Comparison of ENCODE assay signal across 8 cellular contexts in the genomic region with DNA sequence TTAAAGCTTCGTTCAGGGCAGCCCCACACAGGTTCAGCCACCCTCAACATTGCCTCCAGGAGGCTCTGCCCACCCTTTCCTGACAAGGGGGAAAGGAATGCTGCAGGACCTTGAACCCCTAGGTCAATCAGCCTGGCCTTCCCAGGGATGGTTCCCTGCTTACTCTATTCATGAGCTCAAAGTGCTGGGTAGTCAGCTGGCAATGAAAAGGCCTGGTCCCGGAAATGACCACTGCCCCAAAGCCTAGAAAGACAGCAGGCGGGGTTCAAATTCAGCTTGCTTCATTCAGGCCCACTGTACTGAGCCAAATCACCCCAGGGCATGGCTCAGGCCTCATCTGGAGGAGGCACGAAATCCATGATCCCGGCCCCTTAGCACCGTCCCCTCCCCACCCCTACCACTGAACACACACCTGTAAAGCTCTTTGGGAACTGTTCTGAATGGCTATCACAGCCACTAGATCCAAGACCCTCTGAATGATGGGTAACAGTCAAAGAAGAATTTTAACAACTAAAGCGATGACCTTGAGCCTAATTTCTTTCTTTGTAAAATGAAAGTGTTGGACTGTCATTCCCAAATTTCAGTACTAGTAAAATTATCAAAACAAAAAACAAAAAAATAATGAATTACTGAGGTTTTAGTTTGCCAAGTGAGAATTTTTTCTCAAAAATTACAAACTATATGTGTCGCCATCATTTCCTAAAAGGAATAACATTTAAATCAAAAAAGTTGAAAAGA. TPM values are rescaled to one million over a fixed set of nuclear protein-coding genes. Genes with fewer than 3 reads are reported as not detected.
A peak's percentile ranks its signal among the peaks of the same experiment; 100 is the strongest.
DNase-seq lines count a peak whose midpoint lies in the region; ATAC-seq and TF ChIP-seq lines count a peak whose summit lies in the region.

No MANE protein-coding gene starts in this region.

- peak overlapping the region; percentile 67; the same call in 1 of the 2 replicates for H3K9ac ChIP-seq in ES-I3 (ENCODE audit: low read depth, low read length)
- H3K9ac ChIP-seq in endodermal cell (ENCODE audit: extremely low read depth, low read length, poor library complexity, severe bottlenecking), result peak overlapping the region; percentile 47
- peak overlapping the region; percentile 82 for H3K9ac ChIP-seq in muscle layer of colon (ENCODE audit: low read length)

- CTCF ChIA-PET in Panc1 (lab: Charles Lee), result interaction anchor here (0.7 kb wide), 1 partner anchor 323 kb away, joined by 4 read pairs; no protein-coding TSS in a partner anchor

- H3K9me3 Mint-ChIP-seq in endodermal cell, result no peaks in the 10 kb centered on the region

- H3K27ac ChIP-seq in Panc1 (ENCODE audit: low read length) (peak overlapping the region; percentile 91), endodermal cell (ENCODE audit: low read depth, low read length) (no peak overlapping the region), muscle layer of colon (ENCODE audit: low read depth, low read length) (peak overlapping the region; percentile 68)

- H3K4me3 ChIP-seq in Panc1 (ENCODE audit: low read depth in 2 of 2, low read length in 2 of 2) (peak overlapping the region; percentile 77 to 84), endodermal cell (ENCODE audit: low read length) (peak overlapping the region; percentile 81), muscle layer of colon (ENCODE audit: low read depth in 1 of 2, low read length in 2 of 2) (peak overlapping the region; percentile 73 to 81)

- H3K4me1 Mint-ChIP-seq in endodermal cell, result peaks cover 7% of the 10 kb centered on the region

- no peaks in the 10 kb centered on the region for H3K36me3 ChIP-seq in ES-I3 (ENCODE audit: insufficient read depth, low read length)
- no peaks in the 10 kb centered on the region for H3K36me3 ChIP-seq in Panc1 (ENCODE audit: control insufficient read depth, insufficient read depth, low read length)
- H3K36me3 ChIP-seq in endodermal cell (ENCODE audit: control insufficient read depth, insufficient read depth, low read length), result no peaks in the 10 kb centered on the region
- no peaks in the 10 kb centered on the region for H3K36me3 ChIP-seq in muscle layer of colon (ENCODE audit: insufficient read depth, low read length)

- WGBS in endodermal cell (ENCODE audit: insufficient coverage in 1 of 2, insufficient read length in 1 of 2), 2 experiments, result 64 to 69% methylated on average over 4 to 8 of the region's 8 CpGs

- in situ Hi-C loops in Panc1 (cut with HindIII; ENCODE audit: low pct_unique_long_range_greater_than_20kb, low sequenced_read_pairs), result no loop called here

- H3K27me3 ChIP-seq in Panc1 (ENCODE audit: control insufficient read depth, insufficient read depth, low read length), result no peaks in the 10 kb centered on the region
- no peaks in the 10 kb centered on the region for H3K27me3 ChIP-seq in endodermal cell (ENCODE audit: control insufficient read depth, insufficient read depth, low read length, poor library complexity, severe bottlenecking)
- no peaks in the 10 kb centered on the region for H3K27me3 ChIP-seq in muscle layer of colon (ENCODE audit: control insufficient read depth in 1 of 2, insufficient read depth in 2 of 2, low read length in 2 of 2)

- no peaks in the 10 kb centered on the region for H3K36me3 Mint-ChIP-seq in endodermal cell (ENCODE audit: low read depth)

- no peak for TF ChIP-seq CTCF in Panc1 (IDR thresholded peaks at IDR 0.05)
- no peak for TF ChIP-seq CTCF in endodermal cell (conservative IDR thresholded peaks at IDR 0.05)

- intact Hi-C loops in Panc1 (cut with micrococcal nuclease; ENCODE audit: unreplicated experiment), result no loop called here

- DNase-seq in Panc1 (ENCODE audit: low read depth, low spot score), result no peak
- DNase-seq in endodermal cell, result peak; percentile 65
- DNase-seq in effector CD8-positive, alpha-beta T cell (lab: John Stamatoyannopoulos, UW), result no peak
- no peak for DNase-seq in NCI-H82 treated with DMSO at 0.1 percent for 48 hours (lab: John Stamatoyannopoulos, UW; ENCODE audit: unreplicated experiment)

- BruUV-seq in Panc1 (replicated peaks; lab: Mats Ljungman, UMichigan), result no TSS peak

- peak overlapping the region; percentile 80 for H3K4me3 Mint-ChIP-seq in endodermal cell

- peak; percentile 12 for ATAC-seq in Panc1
- ATAC-seq in GM21423 (IDR thresholded peaks at IDR 0.05; ENCODE audit: unreplicated experiment), result no peak
- ATAC-seq in HG03378 (IDR thresholded peaks at IDR 0.05; ENCODE audit: unreplicated experiment), result no peak

- POLR2A ChIA-PET in Panc1 (lab: Charles Lee), result interaction anchor here (0.7 kb wide), 1 partner anchor 18 kb away, joined by 3 read pairs; no protein-coding TSS in a partner anchor

- peak overlapping the region; percentile 26 for H3K27ac Mint-ChIP-seq in endodermal cell

- H3K27me3 Mint-ChIP-seq in endodermal cell (ENCODE audit: insufficient read depth), result no peaks in the 10 kb centered on the region

- H3K4me1 ChIP-seq in ES-I3 (ENCODE audit: insufficient read depth, low read length) (peaks cover 23% of the 10 kb centered on the region), Panc1 (ENCODE audit: control insufficient read depth, insufficient read depth, low read length) (peaks cover 20% of the 10 kb centered on the region; the same call in 1 of the 2 replicates), endodermal cell (ENCODE audit: control insufficient read depth, insufficient read depth, low read length) (no peaks in the 10 kb centered on the region), muscle layer of colon (ENCODE audit: insufficient read depth, low read length) (peaks cover 24% of the 10 kb centered on the region)

- H3K9me3 ChIP-seq in ES-I3 (ENCODE audit: control insufficient read depth, insufficient read depth, low read length) (no peaks in the 10 kb centered on the region), Panc1 (ENCODE audit: control insufficient read depth, insufficient read depth, low read depth, low read length) (no peaks in the 10 kb centered on the region), endodermal cell (ENCODE audit: control insufficient read depth, low read length) (no peaks in the 10 kb centered on the region), muscle layer of colon (ENCODE audit: low read length) (no peaks in the 10 kb centered on the region)

RNA-seq across cellular contexts. Expression of a gene that starts 1.0 kb away (rescaled TPM):
- total RNA-seq in Panc1 (2021; ENCODE audit: unreplicated experiment), result 34.3 TPM
- polyA plus RNA-seq in Panc1 (2012; ENCODE audit: insufficient read length), result 29.5 TPM
- total RNA-seq in endodermal cell, result 10 to 100 TPM; 23.2 to 23.8 TPM
- 9.8 TPM for polyA plus RNA-seq in endodermal cell (2013, experiment 1 of 2)
- 8.4 TPM for polyA plus RNA-seq in endodermal cell (2013, experiment 2 of 2)

RNA-seq across cellular contexts. Expression of a gene that starts 20.9 kb away (rescaled TPM):
- total RNA-seq in Panc1 (2021; ENCODE audit: unreplicated experiment) (35.9 TPM), endodermal cell (10 to 100 TPM in 1 of 2 donors, 1 to 10 TPM in 1; 10.0 to 10.7 TPM)
- 28.1 TPM for polyA plus RNA-seq in Panc1 (2012; ENCODE audit: insufficient read length)
- 12.6 TPM for polyA plus RNA-seq in endodermal cell (2013, experiment 1 of 2)
- 11.0 TPM for polyA plus RNA-seq in endodermal cell (2013, experiment 2 of 2)

RNA-seq across cellular contexts. Expression of a gene that starts 36.1 kb away (rescaled TPM):
- 224 TPM for total RNA-seq in Panc1 (2021; ENCODE audit: unreplicated experiment)
- 325 TPM for polyA plus RNA-seq in Panc1 (2012; ENCODE audit: insufficient read length)
- 10 to 100 TPM; 86.5 to 91.0 TPM for total RNA-seq in endodermal cell
- polyA plus RNA-seq in endodermal cell (2013, experiment 1 of 2), result 91.3 TPM
- polyA plus RNA-seq in endodermal cell (2013, experiment 2 of 2), result 73.2 TPM
